ENCODE assay signal across 8 cellular contexts in genomic region chr15:69976366-69976994, GRCh38.
DNase-seq lines count a peak whose midpoint lies in the region; ATAC-seq, FAIRE-seq and TF ChIP-seq lines count a peak whose summit lies in the region.

No MANE protein-coding gene starts in this region.

- peaks cover 10 to 47% (median 34%) of the 10 kb centered on the region in 5 donors for H3K27me3 Mint-ChIP-seq in naive thymus-derived CD4-positive, alpha-beta T cell

- intact Hi-C loops in naive thymus-derived CD4-positive, alpha-beta T cell (cut with micrococcal nuclease) = no loop called here

- no peaks in the 10 kb centered on the region for H3K4me1 Mint-ChIP-seq in naive thymus-derived CD4-positive, alpha-beta T cell

- no peak overlapping the region for H3K27ac Mint-ChIP-seq in naive thymus-derived CD4-positive, alpha-beta T cell

- in situ Hi-C loops in astrocyte of the spinal cord (cut with HindIII; ENCODE audit: low sequenced_read_pairs) = no loop called here

- FAIRE-seq in GM19239 (lab: Jason Lieb, UNC) = peak; percentile 67

- H3K4me3 ChIP-seq in astrocyte of the spinal cord (ENCODE audit: low read depth, low read length) (no peak overlapping the region), suprapubic skin (no peak overlapping the region)
- H3K4me3 ChIP-seq in naive thymus-derived CD4-positive, alpha-beta T cell (ENCODE audit: low read length) = no peak overlapping the region

- CTCF ChIA-PET in naive thymus-derived CD4-positive, alpha-beta T cell (lab: Charles Lee) = interaction anchor here (0.8 to 1.1 kb wide), 2 partner anchors 227 to 491 kb away, joined by 3 read pairs; no protein-coding TSS in a partner anchor

- DNase-seq in GM19239 (ENCODE audit: insufficient read length, low spot score) (no peak), RPMI8226 (peak; percentile 89), astrocyte of the spinal cord (ENCODE audit: low read depth, low spot score) (peak; percentile 46), suprapubic skin (ENCODE audit: low spot score in 2 of 2) (no peak)
- DNase-seq in naive thymus-derived CD4-positive, alpha-beta T cell = peak in 8 of 9 donors; percentile 8 to 59 (median 46)

- 25% methylated on average over 7 of the region's 7 CpGs for WGBS in suprapubic skin

- H3K4me3 Mint-ChIP-seq in naive thymus-derived CD4-positive, alpha-beta T cell = no peak overlapping the region

- no peaks in the 10 kb centered on the region for H3K9me3 ChIP-seq in naive thymus-derived CD4-positive, alpha-beta T cell (ENCODE audit: control insufficient read depth in 2 of 3, low read length in 3 of 3)
- H3K9me3 ChIP-seq in suprapubic skin = no peaks in the 10 kb centered on the region

- peak; percentile 46 for ATAC-seq in naive thymus-derived CD4-positive, alpha-beta T cell
- no peak for ATAC-seq in HG02678 (IDR thresholded peaks at IDR 0.05; ENCODE audit: unreplicated experiment)
- ATAC-seq in HG02588 (IDR thresholded peaks at IDR 0.05; ENCODE audit: unreplicated experiment) = no peak
- ATAC-seq in GM21825 (IDR thresholded peaks at IDR 0.05; ENCODE audit: unreplicated experiment) = no peak

- no peak for TF ChIP-seq POLR2A in suprapubic skin (IDR thresholded peaks at IDR 0.05)

- no peaks in the 10 kb centered on the region for H3K36me3 ChIP-seq in naive thymus-derived CD4-positive, alpha-beta T cell (ENCODE audit: control insufficient read depth in 2 of 3, insufficient read depth in 3 of 3, low read length in 3 of 3)
- H3K36me3 ChIP-seq in suprapubic skin = no peaks in the 10 kb centered on the region

- TF ChIP-seq EP300 in suprapubic skin (IDR thresholded peaks at IDR 0.05) = no peak

- no peak overlapping the region for H3K27ac ChIP-seq in naive thymus-derived CD4-positive, alpha-beta T cell (ENCODE audit: low read depth, low read length)
- H3K27ac ChIP-seq in suprapubic skin = no peak overlapping the region

- no peaks in the 10 kb centered on the region for H3K36me3 Mint-ChIP-seq in naive thymus-derived CD4-positive, alpha-beta T cell

- H3K4me1 ChIP-seq in naive thymus-derived CD4-positive, alpha-beta T cell (ENCODE audit: control insufficient read depth in 2 of 2, insufficient read depth in 2 of 2, low read length in 2 of 2) = no peaks in the 10 kb centered on the region
- H3K4me1 ChIP-seq in suprapubic skin = no peaks in the 10 kb centered on the region

- TF ChIP-seq CTCF in astrocyte of the spinal cord (IDR thresholded peaks at IDR 0.05; ENCODE audit: low read depth, low read length) = no peak
- no peak for TF ChIP-seq CTCF in suprapubic skin (IDR thresholded peaks at IDR 0.05)

- peaks cover 0 to 8% (median 0%) of the 10 kb centered on the region in 11 donors for H3K9me3 Mint-ChIP-seq in naive thymus-derived CD4-positive, alpha-beta T cell

- POLR2A ChIA-PET in naive thymus-derived CD4-positive, alpha-beta T cell (lab: Charles Lee) = interaction anchor here (0.6 kb wide), 1 partner anchor 120 kb away, joined by 3 read pairs; no protein-coding TSS in a partner anchor

- H3K27me3 ChIP-seq in naive thymus-derived CD4-positive, alpha-beta T cell (ENCODE audit: control insufficient read depth in 2 of 2, insufficient read depth in 2 of 2, low read length in 2 of 2) = no peaks in the 10 kb centered on the region
- H3K27me3 ChIP-seq in suprapubic skin = peaks cover 28% of the 10 kb centered on the region

Comparison
In these comparisons a context has a peak if more than half of its experiments do, and no peak if none do; other contexts are left out.
1. DNase-seq: peak in RPMI8226 (single experiment), astrocyte of the spinal cord (single experiment) and naive thymus-derived CD4-positive, alpha-beta T cell (8 of 9); none in GM19239 (single experiment) and suprapubic skin (0 of 2).